In genomic region chr17:35073991-35074627, GRCh38 we compare ENCODE assay signal across 14 cellular contexts. TPM values are rescaled to one million over a fixed set of nuclear protein-coding genes. Genes with fewer than 3 reads are reported as not detected.
DNase-seq lines count a peak whose midpoint lies in the region; ATAC-seq and TF ChIP-seq lines count a peak whose summit lies in the region.
"Had no signal": no experiment of that assay in that cellular context is flagged by ENCODE, and none has a peak within 500 bp of the region (broad histone marks: within the 10 kb centered on the region; RNA-seq: fewer than 3 reads in every experiment).

No MANE protein-coding gene starts in this region.

- H3K36me3 Mint-ChIP-seq in activated B cell treated with CpG ODN at 0.5 μM for 24 hours (ENCODE audit: low read depth), result peaks cover 8% of the 10 kb centered on the region

- peak overlapping the region; percentile 13 for H3K27ac Mint-ChIP-seq in activated B cell treated with CpG ODN at 0.5 μM for 24 hours

- no peak overlapping the region for H3K4me3 Mint-ChIP-seq in activated B cell treated with CpG ODN at 0.5 μM for 24 hours

- H3K27me3 ChIP-seq in neutrophil (no peaks in the 10 kb centered on the region), ascending aorta (no peaks in the 10 kb centered on the region)
- H3K27me3 ChIP-seq: sigmoid colon, tibial nerve had no signal

- H3K27ac ChIP-seq in neutrophil (peak overlapping the region; percentile 64), ascending aorta (no peak overlapping the region)
- H3K27ac ChIP-seq: 22Rv1, RWPE1, sigmoid colon had no signal

- TF ChIP-seq CTCF in activated B cell treated with CpG ODN at 0.5 μM for 24 hours (IDR thresholded peaks at IDR 0.05), result no peak
- TF ChIP-seq CTCF in choroid plexus epithelial cell (conservative IDR thresholded peaks at IDR 0.05; ENCODE audit: low read depth, low read length), result no peak
- no peak for TF ChIP-seq CTCF in neutrophil (IDR thresholded peaks at IDR 0.05)
- no peak for TF ChIP-seq CTCF in ascending aorta (IDR thresholded peaks at IDR 0.05)

- POLR2A ChIA-PET in activated B cell treated with CpG ODN at 0.5 μM for 24 hours (lab: Charles Lee), result no interaction called here

- no peak overlapping the region for H3K4me3 ChIP-seq in choroid plexus epithelial cell (ENCODE audit: low read depth, low read length)
- H3K4me3 ChIP-seq in neutrophil (ENCODE audit: low read depth in 1 of 2, low read length in 1 of 2), result peak overlapping the region in 1 of 2 experiments; percentile 30
- H3K4me3 ChIP-seq in ascending aorta, result no peak overlapping the region
- H3K4me3 ChIP-seq: sigmoid colon, tibial nerve had no signal

- no peaks in the 10 kb centered on the region for H3K27me3 Mint-ChIP-seq in activated B cell treated with CpG ODN at 0.5 μM for 24 hours

- CTCF ChIA-PET in activated B cell treated with CpG ODN at 0.5 μM for 24 hours (lab: Charles Lee), result no interaction called here

- peaks cover 43 to 44% of the 10 kb centered on the region in 2 experiments for H3K4me1 ChIP-seq in neutrophil (ENCODE audit: control insufficient read depth in 1 of 2, insufficient read depth in 1 of 2, low read depth in 1 of 2, low read length in 1 of 2)
- H3K4me1 ChIP-seq in ascending aorta, result no peaks in the 10 kb centered on the region

- DNase-seq in NOMO-1 treated with DMSO at 0.1 percent for 48 hours (lab: John Stamatoyannopoulos, UW; ENCODE audit: unreplicated experiment) (peak; percentile 25), NOMO-1 treated with dmso at 0.1 percent for 144 hours (lab: John Stamatoyannopoulos, UW; ENCODE audit: unreplicated experiment) (no peak), activated B cell treated with CpG ODN at 0.5 μM for 24 hours (no peak), choroid plexus epithelial cell (ENCODE audit: low read depth) (peak; percentile 38), SW 1271 (lab: John Stamatoyannopoulos, UW) (no peak), ascending aorta (ENCODE audit: low spot score in 2 of 2) (no peak), NCI-H187 (lab: John Stamatoyannopoulos, UW) (no peak)
- DNase-seq: dermis blood vessel endothelial cell, NCI-H345, sigmoid colon had no signal

- no peak for ATAC-seq in activated B cell treated with CpG ODN at 0.5 μM for 24 hours (ENCODE audit: low read depth)

- H3K9me3 Mint-ChIP-seq in activated B cell treated with CpG ODN at 0.5 μM for 24 hours, result no peaks in the 10 kb centered on the region

- H3K4me1 Mint-ChIP-seq in activated B cell treated with CpG ODN at 0.5 μM for 24 hours, result peaks cover 42% of the 10 kb centered on the region

- intact Hi-C loops in activated B cell treated with CpG ODN at 0.5 μM for 24 hours (cut with micrococcal nuclease) (no loop called here), ascending aorta (cut with DNase I) (no loop called here)

- H3K9me3 ChIP-seq in neutrophil, result no peaks in the 10 kb centered on the region
- H3K9me3 ChIP-seq in ascending aorta, result no peaks in the 10 kb centered on the region
- H3K9me3 ChIP-seq: sigmoid colon, tibial nerve had no signal

- no peaks in the 10 kb centered on the region for H3K36me3 ChIP-seq in neutrophil
- H3K36me3 ChIP-seq in ascending aorta, result no peaks in the 10 kb centered on the region
- H3K36me3 ChIP-seq: sigmoid colon, tibial nerve had no signal

RNA-seq across cellular contexts. Expression of gene RFFL, which starts 10.6 kb away (rescaled TPM):
- total RNA-seq in activated B cell treated with CpG ODN at 0.5 μM for 24 hours, result 31.5 and 34.1 TPM in 2 replicates
- 20.0 TPM for total RNA-seq in ascending aorta

RNA-seq across cellular contexts. Expression of gene RAD51D, which starts 45.6 kb away (rescaled TPM):
- total RNA-seq in activated B cell treated with CpG ODN at 0.5 μM for 24 hours, result 17.0 and 22.9 TPM in 2 replicates
- 3.7 TPM for total RNA-seq in ascending aorta

RNA-seq across cellular contexts. Expression of gene FNDC8, which starts 47.3 kb away (rescaled TPM):
- not detected in 2 replicates for total RNA-seq in activated B cell treated with CpG ODN at 0.5 μM for 24 hours
- not detected for total RNA-seq in ascending aorta
- total RNA-seq: dermis blood vessel endothelial cell, sigmoid colon, tibial nerve had no signal

Comparison
In these comparisons a context has a peak if more than half of its experiments do, and no peak if none do; other contexts are left out.
1. DNase-seq: peak in NOMO-1 treated with DMSO at 0.1 percent for 48 hours (single experiment) and choroid plexus epithelial cell (single experiment); none in NOMO-1 treated with dmso at 0.1 percent for 144 hours (single experiment), activated B cell treated with CpG ODN at 0.5 μM for 24 hours (single experiment), SW 1271 (0 of 2), ascending aorta (0 of 2) and NCI-H187 (0 of 2).